Comparison of ENCODE assay signal across 9 cellular contexts in genomic region chr5:14351845-14352712, GRCh38.
DNase-seq lines count a peak whose midpoint lies in the region; ATAC-seq, FAIRE-seq and TF ChIP-seq lines count a peak whose summit lies in the region.
"Had no signal": no experiment of that assay in that cellular context is flagged by ENCODE, and none has a peak within 500 bp of the region (broad histone marks: within the 10 kb centered on the region; RNA-seq: fewer than 3 reads in every experiment).

No MANE protein-coding gene starts in this region.

- H3K4ac ChIP-seq in H1 (replicated peaks; ENCODE audit: insufficient read length, low read depth, low read length): no peak overlapping the region

- no peak overlapping the region for H4K91ac ChIP-seq in H1 (replicated peaks; ENCODE audit: insufficient read length, low read length)

- H2BK12ac ChIP-seq in H1 (ENCODE audit: low read depth, low read length): no peak overlapping the region

- no peak overlapping the region for H2BK20ac ChIP-seq in H1 (ENCODE audit: low read length)

- peak; percentile 52 for FAIRE-seq in H1 (lab: Jason Lieb, UNC)

- no peak overlapping the region for H2BK120ac ChIP-seq in H1 (replicated peaks; ENCODE audit: low read depth, low read length)

- no peaks in the 10 kb centered on the region for H3K9me3 Mint-ChIP-seq in activated CD8-positive, alpha-beta T cell treated with anti-CD3 and anti-CD28 coated beads, Interleukin-2, amount 10 ng/mL, durations not matched to agents 7 days and 5 days (ENCODE audit: insufficient read depth)

- H3K27ac Mint-ChIP-seq in activated CD8-positive, alpha-beta T cell treated with anti-CD3 and anti-CD28 coated beads, Interleukin-2, amount 10 ng/mL, durations not matched to agents 7 days and 5 days: no peak overlapping the region
- H3K27ac Mint-ChIP-seq: activated naive CD4-positive, alpha-beta T cell treated with anti-CD3 and anti-CD28 coated beads, Interleukin-2, amount 50 U/mL, for 24 hours had no signal

- no peak for TF ChIP-seq EP300 in H1 (IDR thresholded peaks at IDR 0.05; ENCODE audit: borderline replicate concordance in 1 of 2, low read depth in 2 of 2, low read length in 2 of 2)

- no peak overlapping the region for H3K14ac ChIP-seq in H1 (ENCODE audit: insufficient read length)

- peak; percentile 88 for ATAC-seq in GM19452 (IDR thresholded peaks at IDR 0.05; ENCODE audit: unreplicated experiment)
- peak; percentile 90 for ATAC-seq in HG03521 (IDR thresholded peaks at IDR 0.05; ENCODE audit: unreplicated experiment)
- ATAC-seq in activated CD8-positive, alpha-beta T cell treated with anti-CD3 and anti-CD28 coated beads, Interleukin-2, amount 10 ng/mL, durations not matched to agents 7 days and 5 days: peak; percentile 97

- CTCF ChIA-PET in activated CD8-positive, alpha-beta T cell treated with anti-CD3 and anti-CD28 coated beads, Interleukin-2, amount 10 ng/mL, durations not matched to agents 7 days and 5 days (lab: Charles Lee): interaction anchor here (0.5 to 3.1 kb wide), 29 partner anchors 11 to 656 kb away, joined by 3 to 59 read pairs (median 4); no protein-coding TSS in a partner anchor
- CTCF ChIA-PET in H1 (lab: Charles Lee; ENCODE audit: partially characterized antibody): interaction anchor here (0.8 to 3.2 kb wide), 29 partner anchors 8 to 365 kb away, joined by 3 to 45 read pairs (median 6); no protein-coding TSS in a partner anchor

- TF ChIP-seq POLR2A in H1 (IDR thresholded peaks at IDR 0.05; ENCODE audit: control extremely low read depth in 1 of 2, low read depth in 2 of 2, low read length in 2 of 2): no peak

- H3K79me1 ChIP-seq in H1 (ENCODE audit: low read depth, low read length): peaks cover 4% of the 10 kb centered on the region; the same call in 1 of the 2 replicates

- H3K4me1 Mint-ChIP-seq in activated CD8-positive, alpha-beta T cell treated with anti-CD3 and anti-CD28 coated beads, Interleukin-2, amount 10 ng/mL, durations not matched to agents 7 days and 5 days (ENCODE audit: low read depth): peaks cover 10% of the 10 kb centered on the region
- H3K4me1 Mint-ChIP-seq: activated naive CD4-positive, alpha-beta T cell treated with anti-CD3 and anti-CD28 coated beads, Interleukin-2, amount 50 U/mL, for 24 hours had no signal

- POLR2A ChIA-PET in activated CD8-positive, alpha-beta T cell treated with anti-CD3 and anti-CD28 coated beads, Interleukin-2, amount 10 ng/mL, durations not matched to agents 7 days and 5 days (lab: Charles Lee): interaction anchor here (0.6 kb wide), 1 partner anchor 236 kb away, joined by 3 read pairs; no protein-coding TSS in a partner anchor
- POLR2A ChIA-PET in H1 (lab: Charles Lee; ENCODE audit: partially characterized antibody): interaction anchor here (1.4 kb wide), 1 partner anchor 23 kb away, joined by 3 read pairs; no protein-coding TSS in a partner anchor

- peaks cover 6 to 11% of the 10 kb centered on the region in 2 experiments; a peak in 2 of 4 replicates for H3K79me2 ChIP-seq in H1 (ENCODE audit: control insufficient read depth in 1 of 2, insufficient read depth in 2 of 2, low read length in 2 of 2)

- H3K56ac ChIP-seq in H1 (replicated peaks; ENCODE audit: insufficient read length, low read depth, low read length): no peak overlapping the region

- no peak overlapping the region for H3K23ac ChIP-seq in H1 (ENCODE audit: insufficient read length)

- DNase-seq in COLO668 (lab: John Stamatoyannopoulos, UW; ENCODE audit: unreplicated experiment) (peak; percentile 73), NCI-H82 treated with DMSO at 0.1 percent for 48 hours (lab: John Stamatoyannopoulos, UW; ENCODE audit: unreplicated experiment) (peak; percentile 38), H1 (ENCODE audit: low read depth in 1 of 2, low spot score in 2 of 2) (peak; percentile 38 to 76), myocyte (ENCODE audit: low read depth) (peak; percentile 65)
- peak; percentile 74 for DNase-seq in activated CD8-positive, alpha-beta T cell treated with anti-CD3 and anti-CD28 coated beads, Interleukin-2, amount 10 ng/mL, durations not matched to agents 7 days and 5 days
- peak; percentile 16 to 43 for DNase-seq in stimulated activated CD8-positive, alpha-beta memory T cell treated with anti-CD3 and anti-CD28 coated beads, Interleukin-7, amount 100 ng/mL, for 4 hours (ENCODE audit: low read depth in 2 of 2)

- no peak overlapping the region for H3K4me3 ChIP-seq in H1 (ENCODE audit: extremely low read depth in 1 of 4, insufficient read depth in 2 of 4, low read depth in 3 of 4, low read length in 4 of 4)

- H3K36me3 Mint-ChIP-seq in activated CD8-positive, alpha-beta T cell treated with anti-CD3 and anti-CD28 coated beads, Interleukin-2, amount 10 ng/mL, durations not matched to agents 7 days and 5 days (ENCODE audit: low read depth): no peaks in the 10 kb centered on the region
- H3K36me3 Mint-ChIP-seq: activated naive CD4-positive, alpha-beta T cell treated with anti-CD3 and anti-CD28 coated beads, Interleukin-2, amount 50 U/mL, for 24 hours had no signal

- no peak overlapping the region for H3K27ac ChIP-seq in H1 (ENCODE audit: low read depth, low read length)

- H3K4me2 ChIP-seq in H1 (ENCODE audit: insufficient read depth in 1 of 2, low read depth in 2 of 2, low read length in 2 of 2): no peak overlapping the region

- peaks cover 0 to 2% (median 0%) of the 10 kb centered on the region in 4 experiments; a peak in 2 of 8 replicates for H3K36me3 ChIP-seq in H1 (ENCODE audit: control insufficient read depth in 2 of 4, insufficient read depth in 4 of 4, low read length in 3 of 4)

- H3K9me3 ChIP-seq in H1 (ENCODE audit: insufficient read depth in 2 of 2, low read depth in 1 of 2, low read length in 1 of 2): no peaks in the 10 kb centered on the region

- peaks cover under 1 to 7% (median 4%) of the 10 kb centered on the region in 4 experiments; a peak in 4 of 7 replicates for H3K4me1 ChIP-seq in H1 (replicated peaks in 1 of 4; ENCODE audit: control insufficient read depth in 3 of 4, insufficient read depth in 4 of 4, low read length in 3 of 4)

- WGBS in H1 (ENCODE audit: extremely low coverage in 1 of 2, insufficient coverage in 1 of 2, insufficient read length in 1 of 2, insufficient replicate concordance in 2 of 2, low coverage in 1 of 2, low lambda C conversion rate in 2 of 2, missing lambda C conversion rate in 1 of 2), 2 experiments: 71% methylated on average over 7 of the region's 7 CpGs; no CpG with 5 or more reads in 1 of the 2 experiments

- peaks cover 2 to 13% of the 10 kb centered on the region in 2 experiments for H4K20me1 ChIP-seq in H1 (replicated peaks in 1 of 2; ENCODE audit: control insufficient read depth in 1 of 2, insufficient read depth in 2 of 2, low read length in 2 of 2)

- TF ChIP-seq RAD21 in H1 (IDR thresholded peaks at IDR 0.05 in 1 of 2, conservative IDR thresholded peaks at IDR 0.05 in 1 of 2; ENCODE audit: low read depth in 2 of 2, low read length in 2 of 2): peak; percentile 84 to 93

- H2BK15ac ChIP-seq in H1 (ENCODE audit: low read length): no peak overlapping the region

- no peak overlapping the region for H2BK5ac ChIP-seq in H1 (ENCODE audit: low read depth, low read length)

- no peak overlapping the region for H3K9ac ChIP-seq in H1 (replicated peaks in 1 of 4; ENCODE audit: extremely low read depth in 1 of 4, low read depth in 3 of 4, low read length in 3 of 4)

- H4K8ac ChIP-seq in H1 (ENCODE audit: extremely low read depth, insufficient read depth, low read length): no peak overlapping the region

- H3K27me3 Mint-ChIP-seq in activated CD8-positive, alpha-beta T cell treated with anti-CD3 and anti-CD28 coated beads, Interleukin-2, amount 10 ng/mL, durations not matched to agents 7 days and 5 days (ENCODE audit: low read depth): peaks cover 8% of the 10 kb centered on the region

- no peaks in the 10 kb centered on the region for H3K23me2 ChIP-seq in H1 (ENCODE audit: low read depth, low read length)

- TF ChIP-seq CTCF in H1 (IDR thresholded peaks at IDR 0.05; ENCODE audit: control extremely low read depth in 1 of 3, insufficient read depth in 1 of 3, low read depth in 1 of 3, low read length in 3 of 3): peak; percentile 90 to 99 (median 99)

- H2AK5ac ChIP-seq in H1 (ENCODE audit: low read depth, low read length): no peak overlapping the region

- no peak overlapping the region for H4K5ac ChIP-seq in H1 (ENCODE audit: insufficient read length, low read depth, low read length)

- no peak overlapping the region for H3K18ac ChIP-seq in H1 (ENCODE audit: extremely low read depth, low read length)

- no peaks in the 10 kb centered on the region for H3K27me3 ChIP-seq in H1 (replicated peaks in 1 of 4; ENCODE audit: control insufficient read depth in 3 of 4, extremely low read depth in 1 of 4, insufficient read depth in 3 of 4, low read length in 3 of 4)

- no peak overlapping the region for H2AFZ ChIP-seq in H1 (ENCODE audit: low read length)

- no peak overlapping the region for H3K4me3 Mint-ChIP-seq in activated CD8-positive, alpha-beta T cell treated with anti-CD3 and anti-CD28 coated beads, Interleukin-2, amount 10 ng/mL, durations not matched to agents 7 days and 5 days
- H3K4me3 Mint-ChIP-seq: activated naive CD4-positive, alpha-beta T cell treated with anti-CD3 and anti-CD28 coated beads, Interleukin-2, amount 50 U/mL, for 24 hours had no signal

TF ChIP-seq in H1, 55 proteins besides CTCF, POLR2A, EP300 and RAD21:
- TF ChIP-seq RXRA (IDR thresholded peaks at IDR 0.05; ENCODE audit: insufficient read depth, low read depth, low read length): no peak
- TF ChIP-seq RFX5 (IDR thresholded peaks at IDR 0.05; ENCODE audit: borderline replicate concordance, low read depth, low read length): no peak
- no peak for TF ChIP-seq TAF1 (IDR thresholded peaks at IDR 0.05; ENCODE audit: low read depth, low read length)
- no peak for TF ChIP-seq SRF (IDR thresholded peaks at IDR 0.05; ENCODE audit: low read depth, low read length)
- TF ChIP-seq POLR2AphosphoS5 (IDR thresholded peaks at IDR 0.05; ENCODE audit: low read depth, low read length): no peak
- no peak for TF ChIP-seq SP2 (IDR thresholded peaks at IDR 0.05; ENCODE audit: low read length)
- no peak for TF ChIP-seq GABPA (IDR thresholded peaks at IDR 0.05; ENCODE audit: borderline replicate concordance, insufficient read depth, low read length)
- TF ChIP-seq CBX8 (IDR thresholded peaks at IDR 0.05; ENCODE audit: borderline replicate concordance, low read depth, low read length): no peak
- no peak for TF ChIP-seq CREB1 (IDR thresholded peaks at IDR 0.05)
